In genomic region chr4:110621839-110622751, GRCh38 we compare ENCODE assay signal across 8 cellular contexts. TPM values are rescaled to one million over a fixed set of nuclear protein-coding genes. Genes with fewer than 3 reads are reported as not detected.
A peak's percentile ranks its signal among the peaks of the same experiment; 100 is the strongest.
DNase-seq lines count a peak whose midpoint lies in the region; ATAC-seq and TF ChIP-seq lines count a peak whose summit lies in the region.

No MANE protein-coding gene starts in this region.

- H3K4me1 Mint-ChIP-seq in CD8-positive, alpha-beta T cell (ENCODE audit: low read depth), result peaks cover 44% of the 10 kb centered on the region
- peaks cover 0 to 6% of the 10 kb centered on the region in 2 donors for H3K4me1 Mint-ChIP-seq in natural killer cell treated with Interleukin-12 subunit alpha and Interleukin-12 subunit beta and Interleukin-15 and Interleukin-18, amount 100 ng/mL, for 72 hours (ENCODE audit: low read depth in 2 of 2)

- no peaks in the 10 kb centered on the region for H3K36me3 ChIP-seq in CD8-positive, alpha-beta T cell (ENCODE audit: insufficient read depth, low read length)

- intact Hi-C loops in CD8-positive, alpha-beta T cell (cut with DNase I, micrococcal nuclease), result no loop called here

- H3K27ac Mint-ChIP-seq in CD8-positive, alpha-beta T cell, result no peak overlapping the region
- no peak overlapping the region for H3K27ac Mint-ChIP-seq in natural killer cell treated with Interleukin-12 subunit alpha and Interleukin-12 subunit beta and Interleukin-15 and Interleukin-18, amount 100 ng/mL, for 72 hours

- H3K9me3 ChIP-seq in CD8-positive, alpha-beta T cell (ENCODE audit: low read length), result no peaks in the 10 kb centered on the region

- peaks cover 64% of the 10 kb centered on the region for H3K27me3 ChIP-seq in CD8-positive, alpha-beta T cell (ENCODE audit: insufficient read depth, low read length)

- H3K36me3 Mint-ChIP-seq in CD8-positive, alpha-beta T cell, result no peaks in the 10 kb centered on the region
- peaks cover 12% of the 10 kb centered on the region for H3K36me3 Mint-ChIP-seq in natural killer cell treated with Interleukin-12 subunit alpha and Interleukin-12 subunit beta and Interleukin-15 and Interleukin-18, amount 100 ng/mL, for 72 hours

- no peak overlapping the region for H3K27ac ChIP-seq in CD8-positive, alpha-beta T cell (ENCODE audit: low read depth, low read length)

- CTCF ChIA-PET in CD8-positive, alpha-beta T cell (lab: Charles Lee), result no interaction called here

- POLR2A ChIA-PET in CD8-positive, alpha-beta T cell (lab: Charles Lee), result no interaction called here

- H3K4me3 Mint-ChIP-seq in CD8-positive, alpha-beta T cell, result peak overlapping the region; percentile 75
- peak overlapping the region; percentile 44 for H3K4me3 Mint-ChIP-seq in natural killer cell treated with Interleukin-12 subunit alpha and Interleukin-12 subunit beta and Interleukin-15 and Interleukin-18, amount 100 ng/mL, for 72 hours

- H3K9me3 Mint-ChIP-seq in CD8-positive, alpha-beta T cell, result no peaks in the 10 kb centered on the region
- peaks cover 4% of the 10 kb centered on the region for H3K9me3 Mint-ChIP-seq in natural killer cell treated with Interleukin-12 subunit alpha and Interleukin-12 subunit beta and Interleukin-15 and Interleukin-18, amount 100 ng/mL, for 72 hours

- H3K4me1 ChIP-seq in CD8-positive, alpha-beta T cell (ENCODE audit: insufficient read depth, low read length), result peaks cover 28% of the 10 kb centered on the region

- peak overlapping the region; percentile 19 for H3K4me3 ChIP-seq in CD8-positive, alpha-beta T cell (ENCODE audit: low read depth, low read length)

- H3K27me3 Mint-ChIP-seq in CD8-positive, alpha-beta T cell (ENCODE audit: low read depth), result peaks cover 83% of the 10 kb centered on the region
- H3K27me3 Mint-ChIP-seq in natural killer cell treated with Interleukin-12 subunit alpha and Interleukin-12 subunit beta and Interleukin-15 and Interleukin-18, amount 100 ng/mL, for 72 hours, result peaks cover 63 to 78% of the 10 kb centered on the region in 2 donors

- DNase-seq in CD8-positive, alpha-beta T cell, result no peak
- DNase-seq in NCI-H345 treated with DMSO at 0.1 percent for 48 hours (lab: John Stamatoyannopoulos, UW; ENCODE audit: unreplicated experiment) (peak; percentile 20), ecto neural progenitor cell (ENCODE audit: low spot score) (peak; percentile 63), NCI-H128 (lab: John Stamatoyannopoulos, UW; ENCODE audit: unreplicated experiment) (no peak)
- no peak for DNase-seq in natural killer cell treated with Interleukin-12 subunit alpha and Interleukin-12 subunit beta and Interleukin-15 and Interleukin-18, amount 100 ng/mL, for 72 hours (ENCODE audit: low spot score)
- no peak for DNase-seq in stimulated activated CD4-positive, alpha-beta T cell treated with anti-CD3 and anti-CD28 coated beads, Interleukin-4, amount 100 ng/mL, for 1 hour

- TF ChIP-seq CTCF in CD8-positive, alpha-beta T cell (IDR thresholded peaks at IDR 0.05), result no peak

- no peak for ATAC-seq in CD8-positive, alpha-beta T cell
- ATAC-seq in natural killer cell treated with Interleukin-12 subunit alpha and Interleukin-12 subunit beta and Interleukin-15 and Interleukin-18, amount 100 ng/mL, for 72 hours, result no peak
- ATAC-seq in HG02884 (IDR thresholded peaks at IDR 0.05; ENCODE audit: unreplicated experiment), result no peak
- no peak for ATAC-seq in HG03460 (IDR thresholded peaks at IDR 0.05; ENCODE audit: unreplicated experiment)

RNA-seq across cellular contexts. Expression of gene PITX2, which starts 0.8 kb away (rescaled TPM):
- not detected for total RNA-seq in CD8-positive, alpha-beta T cell
- not detected for total RNA-seq in natural killer cell treated with Interleukin-12 subunit alpha and Interleukin-12 subunit beta and Interleukin-15 and Interleukin-18, amount 100 ng/mL, for 72 hours

Comparison
In these comparisons a context has a peak if more than half of its experiments do, and no peak if none do; other contexts are left out.
1. DNase-seq: peak in NCI-H345 treated with DMSO at 0.1 percent for 48 hours (single experiment) and ecto neural progenitor cell (single experiment); none in CD8-positive, alpha-beta T cell (0 of 7), natural killer cell treated with Interleukin-12 subunit alpha and Interleukin-12 subunit beta and Interleukin-15 and Interleukin-18, amount 100 ng/mL, for 72 hours (single experiment), stimulated activated CD4-positive, alpha-beta T cell treated with anti-CD3 and anti-CD28 coated beads, Interleukin-4, amount 100 ng/mL, for 1 hour (single experiment) and NCI-H128 (single experiment).